17 cellular contexts compared by ENCODE assay signal in the genomic region with DNA sequence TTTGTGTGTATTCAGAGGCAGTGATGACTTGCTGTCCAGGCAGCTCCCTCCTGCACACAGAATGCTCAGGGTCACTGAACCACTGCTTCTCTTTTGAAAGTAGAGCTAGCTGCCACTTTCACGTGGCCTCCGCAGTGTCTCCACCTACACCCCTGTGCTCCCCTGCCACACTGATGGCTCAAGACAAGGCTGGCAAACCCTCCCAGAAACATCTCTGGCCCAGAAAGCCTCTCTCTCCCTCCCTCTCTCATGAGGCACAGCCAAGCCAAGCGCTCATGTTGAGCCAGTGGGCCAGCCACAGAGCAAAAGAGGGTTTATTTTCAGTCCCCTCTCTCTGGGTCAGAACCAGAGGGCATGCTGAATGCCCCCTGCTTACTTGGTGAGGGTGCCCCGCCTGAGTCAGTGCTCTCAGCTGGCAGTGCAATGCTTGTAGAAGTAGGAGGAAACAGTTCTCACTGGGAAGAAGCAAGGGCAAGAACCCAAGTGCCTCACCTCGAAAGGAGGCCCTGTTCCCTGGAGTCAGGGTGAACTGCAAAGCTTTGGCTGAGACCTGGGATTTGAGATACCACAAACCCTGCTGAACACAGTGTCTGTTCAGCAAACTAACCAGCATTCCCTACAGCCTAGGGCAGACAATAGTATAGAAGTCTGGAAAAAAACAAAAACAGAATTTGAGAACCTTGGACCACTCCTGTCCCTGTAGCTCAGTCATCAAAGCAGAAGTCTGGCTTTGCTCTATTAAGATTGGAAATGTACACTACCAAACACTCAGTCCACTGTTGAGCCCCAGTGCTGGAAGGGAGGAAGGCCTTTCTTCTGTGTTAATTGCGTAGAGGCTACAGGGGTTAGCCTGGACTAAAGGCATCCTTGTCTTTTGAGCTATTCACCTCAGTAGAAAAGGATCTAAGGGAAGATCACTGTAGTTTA. TPM values are rescaled to one million over a fixed set of nuclear protein-coding genes. Genes with fewer than 3 reads are reported as not detected.
DNase-seq lines count a peak whose midpoint lies in the region; ATAC-seq, FAIRE-seq and TF ChIP-seq lines count a peak whose summit lies in the region.
"Had no signal": no experiment of that assay in that cellular context is flagged by ENCODE, and none has a peak within 500 bp of the region (broad histone marks: within the 10 kb centered on the region; RNA-seq: fewer than 3 reads in every experiment).

No MANE protein-coding gene starts in this region.

- no peaks in the 10 kb centered on the region for H3K9me3 ChIP-seq in A549
- H3K9me3 ChIP-seq in IMR-90 (ENCODE audit: control insufficient read depth, insufficient read depth, low read length) = no peaks in the 10 kb centered on the region
- no peaks in the 10 kb centered on the region for H3K9me3 ChIP-seq in neural progenitor cell (ENCODE audit: low read depth)
- H3K9me3 ChIP-seq: BLaER1, tibial nerve had no signal

- H3K4me1 ChIP-seq in A549 = peaks cover 87% of the 10 kb centered on the region
- peaks cover 5% of the 10 kb centered on the region; the same call in 1 of the 2 replicates for H3K4me1 ChIP-seq in IMR-90 (ENCODE audit: control insufficient read depth, insufficient read depth, low read length)
- H3K4me1 ChIP-seq in neural progenitor cell = peaks cover 5% of the 10 kb centered on the region

- 60% methylated on average over 6 of the region's 6 CpGs for WGBS in A549 (ENCODE audit: missing lambda C conversion rate)
- 80% methylated on average over 1 of the region's 6 CpGs; no CpG with 5 or more reads in 1 of the 2 experiments for WGBS in IMR-90 (ENCODE audit: extremely low coverage in 2 of 2, insufficient read length in 1 of 2), 2 experiments

- H3K27me3 Mint-ChIP-seq in dendritic cell treated with granulocyte-macrophage colony-stimulating factor and Interleukin-4, amounts not matched to agents 40 ng/mL and 50 ng/mL, for 4 days = no peaks in the 10 kb centered on the region
- H3K27me3 Mint-ChIP-seq in neural progenitor cell (ENCODE audit: insufficient read depth, low read depth) = peaks cover 5% of the 10 kb centered on the region

- no peak overlapping the region for H2AK5ac ChIP-seq in IMR-90 (ENCODE audit: low read depth, low read length)

- TF ChIP-seq POLR2A in A549 (IDR thresholded peaks at IDR 0.05; ENCODE audit: low read length) = no peak
- no peak for TF ChIP-seq POLR2A in IMR-90 (IDR thresholded peaks at IDR 0.05; ENCODE audit: low read depth, low read length)

- no peak overlapping the region for H3K18ac ChIP-seq in IMR-90 (ENCODE audit: low read depth, low read length)

- no peak overlapping the region for H2BK120ac ChIP-seq in IMR-90 (ENCODE audit: low read depth, low read length)

- no peak overlapping the region for H3K4ac ChIP-seq in IMR-90 (ENCODE audit: low read depth, low read length)

- no peaks in the 10 kb centered on the region for H3K9me3 Mint-ChIP-seq in dendritic cell treated with granulocyte-macrophage colony-stimulating factor and Interleukin-4, amounts not matched to agents 40 ng/mL and 50 ng/mL, for 4 days
- H3K9me3 Mint-ChIP-seq in neural progenitor cell = no peaks in the 10 kb centered on the region

- H4K8ac ChIP-seq in IMR-90 (ENCODE audit: low read depth in 2 of 2, low read length in 2 of 2) = no peak overlapping the region

- TF ChIP-seq RAD21 in A549 (conservative IDR thresholded peaks at IDR 0.05 in 1 of 2, IDR thresholded peaks at IDR 0.05 in 1 of 2) = no peak
- no peak for TF ChIP-seq RAD21 in IMR-90 (IDR thresholded peaks at IDR 0.05; ENCODE audit: low read length)

- intact Hi-C loops in IMR-90 (cut with micrococcal nuclease) = no loop called here
- intact Hi-C loops in dendritic cell treated with granulocyte-macrophage colony-stimulating factor and Interleukin-4, amounts not matched to agents 40 ng/mL and 50 ng/mL, for 4 days (cut with micrococcal nuclease) = no loop called here

- no TSS peak for BruUV-seq in IMR-90 (replicated peaks; lab: Mats Ljungman, UMichigan)

- H3K23ac ChIP-seq in IMR-90 (ENCODE audit: low read depth, low read length) = no peak overlapping the region

- no peak overlapping the region for H3K56ac ChIP-seq in IMR-90 (ENCODE audit: extremely low read depth, insufficient read depth, low read length)

- H3K27ac ChIP-seq in A549 = peak overlapping the region; percentile 61 to 90
- no peak overlapping the region for H3K27ac ChIP-seq in IMR-90 (ENCODE audit: insufficient read depth, low read length)
- H3K27ac ChIP-seq in neural progenitor cell = peak overlapping the region; percentile 79
- H3K27ac ChIP-seq: BLaER1 had no signal

- H2BK5ac ChIP-seq in IMR-90 (ENCODE audit: low read depth, low read length, poor library complexity, severe bottlenecking) = no peak overlapping the region

- H4K20me1 ChIP-seq in IMR-90 (ENCODE audit: insufficient read depth, low read length) = 0 out of 2 replicates have a peak, but pooled peaks cover 7% of the 10 kb centered on the region
- peaks cover 59% of the 10 kb centered on the region for H4K20me1 ChIP-seq in neural progenitor cell (ENCODE audit: low read depth)

- H3K4me2 ChIP-seq in A549 = peak overlapping the region; percentile 64
- no peak overlapping the region for H3K4me2 ChIP-seq in IMR-90 (ENCODE audit: low read depth, low read length)
- H3K4me2 ChIP-seq in neural progenitor cell = no peak overlapping the region
- H3K4me2 ChIP-seq: BLaER1 had no signal

- no peak overlapping the region for H3K4me3 ChIP-seq in A549
- no peak overlapping the region for H3K4me3 ChIP-seq in IMR-90 (ENCODE audit: insufficient read depth, low read depth, low read length)
- H3K4me3 ChIP-seq in neural progenitor cell = no peak overlapping the region
- H3K4me3 ChIP-seq: BLaER1, tibial nerve had no signal

- H3K79me1 ChIP-seq in IMR-90 (ENCODE audit: low read depth in 1 of 2, low read length in 2 of 2) = no peaks in the 10 kb centered on the region

- H3K9ac ChIP-seq in IMR-90 (ENCODE audit: low read depth, low read length) = no peak overlapping the region
- peak overlapping the region; percentile 20 for H3K9ac ChIP-seq in neural progenitor cell
- H3K9ac ChIP-seq: BLaER1 had no signal

- no peak overlapping the region for H2AK9ac ChIP-seq in IMR-90 (replicated peaks; ENCODE audit: low read depth, low read length, poor library complexity)

- CTCF ChIA-PET in A549 (lab: Yijun Ruan, JAX) = interaction anchor here (0.5 to 5.1 kb wide), 4 partner anchors 11 to 336 kb away, joined by 3 to 27 read pairs (median 6); a partner anchor contains a TSS
- CTCF ChIA-PET in IMR-90 (lab: Yijun Ruan, JAX) = no interaction called here

- TF ChIP-seq EP300 in A549 (IDR thresholded peaks at IDR 0.05) = no peak

- peaks cover 27% of the 10 kb centered on the region for H3K36me3 ChIP-seq in IMR-90 (ENCODE audit: control insufficient read depth, insufficient read depth, low read length)
- peaks cover 16% of the 10 kb centered on the region for H3K36me3 ChIP-seq in neural progenitor cell

- no peak for TF ChIP-seq CTCF in A549 (IDR thresholded peaks at IDR 0.05)
- no peak for TF ChIP-seq CTCF in IMR-90 (conservative IDR thresholded peaks at IDR 0.05; ENCODE audit: low read depth, low read length)
- no peak for TF ChIP-seq CTCF in neural progenitor cell (IDR thresholded peaks at IDR 0.05)

- H4K91ac ChIP-seq in IMR-90 (ENCODE audit: insufficient read depth, low read depth, low read length) = no peak overlapping the region

- H3K79me2 ChIP-seq in neural progenitor cell (ENCODE audit: low read depth) = peaks cover 28% of the 10 kb centered on the region

- H2BK20ac ChIP-seq in IMR-90 (ENCODE audit: low read depth, low read length) = no peak overlapping the region

- H2BK15ac ChIP-seq in IMR-90 (ENCODE audit: low read depth, low read length) = no peak overlapping the region

- POLR2A ChIA-PET in A549 (lab: Yijun Ruan, JAX) (interaction anchor here (0.8 to 3.3 kb wide), 4 partner anchors 10 to 16 kb away, joined by 3 to 42 read pairs (median 8); a partner anchor contains a TSS), IMR-90 (lab: Charles Lee; ENCODE audit: unreplicated experiment) (no interaction called here)

- H3K9me1 ChIP-seq in IMR-90 (ENCODE audit: insufficient read depth, low read length) = 0 out of 2 replicates have a peak, but pooled peaks cover 3% of the 10 kb centered on the region

- peaks cover 60% of the 10 kb centered on the region for H3K36me3 Mint-ChIP-seq in dendritic cell treated with granulocyte-macrophage colony-stimulating factor and Interleukin-4, amounts not matched to agents 40 ng/mL and 50 ng/mL, for 4 days (ENCODE audit: low read depth)
- peaks cover 43% of the 10 kb centered on the region for H3K36me3 Mint-ChIP-seq in neural progenitor cell

- H3K27ac Mint-ChIP-seq in dendritic cell treated with granulocyte-macrophage colony-stimulating factor and Interleukin-4, amounts not matched to agents 40 ng/mL and 50 ng/mL, for 4 days = peak overlapping the region; percentile 43
- H3K27ac Mint-ChIP-seq in neural progenitor cell = no peak overlapping the region

- dilution Hi-C loops in IMR-90 (cut with HindIII; ENCODE audit: low sequenced_read_pairs, unreplicated experiment) = no loop called here

- ATAC-seq in A549 = peak; percentile 4 to 10; a peak in 5 of 6 replicates
- peak; percentile 35; the same call in 1 of the 2 replicates for ATAC-seq in IMR-90 (ENCODE audit: low read depth)

- no peak for FAIRE-seq in A549 (lab: Jason Lieb, UNC)

- H3K4me3 Mint-ChIP-seq in dendritic cell treated with granulocyte-macrophage colony-stimulating factor and Interleukin-4, amounts not matched to agents 40 ng/mL and 50 ng/mL, for 4 days = no peak overlapping the region
- H3K4me3 Mint-ChIP-seq in neural progenitor cell = no peak overlapping the region

- peaks cover 54% of the 10 kb centered on the region for H3K4me1 Mint-ChIP-seq in dendritic cell treated with granulocyte-macrophage colony-stimulating factor and Interleukin-4, amounts not matched to agents 40 ng/mL and 50 ng/mL, for 4 days (ENCODE audit: low read depth)
- peaks cover 35% of the 10 kb centered on the region for H3K4me1 Mint-ChIP-seq in neural progenitor cell

- in situ Hi-C loops in IMR-90 (cut with MboI; ENCODE audit: low sequenced_read_pairs) = no loop called here

- H3K27me3 ChIP-seq in IMR-90 (ENCODE audit: control insufficient read depth, insufficient read depth, low read length) = no peaks in the 10 kb centered on the region
- H3K27me3 ChIP-seq in neural progenitor cell = no peaks in the 10 kb centered on the region
- H3K27me3 ChIP-seq: BLaER1, tibial nerve had no signal

- no peak overlapping the region for H3K14ac ChIP-seq in IMR-90 (replicated peaks; ENCODE audit: low read depth, low read length)

- H4K5ac ChIP-seq in IMR-90 (ENCODE audit: low read depth, low read length) = no peak overlapping the region

- no peak overlapping the region for H2AFZ ChIP-seq in IMR-90 (replicated peaks; ENCODE audit: low read length, poor library complexity)
- no peak overlapping the region for H2AFZ ChIP-seq in neural progenitor cell (replicated peaks)

- peaks cover 75% of the 10 kb centered on the region for H3F3A ChIP-seq in neural progenitor cell (ENCODE audit: low read depth)

- DNase-seq in A549 (ENCODE audit: low read depth in 1 of 2, low spot score in 1 of 2) = no peak
- no peak for DNase-seq in IMR-90
- no peak for DNase-seq in neural progenitor cell (ENCODE audit: low spot score)
- DNase-seq in amniotic stem cell (lab: John Stamatoyannopoulos, UW) = no peak
- no peak for DNase-seq in DMS153 (lab: John Stamatoyannopoulos, UW)
- DNase-seq in NCI-H1092 (lab: John Stamatoyannopoulos, UW) = no peak
- no peak for DNase-seq in T-helper 9 cell
- DNase-seq: activated T-cell treated with anti-CD3 and anti-CD28 coated beads for 4 hours, GOT3, NCI-H2081, OCI-M1, T1000 had no signal

RNA-seq across cellular contexts. Expression of a gene that starts 15.8 kb away (rescaled TPM):
- 329 and 348 TPM in 2 replicates for polyA plus RNA-seq in A549 (2011; rRNA removed)
- polyA plus RNA-seq in A549 (2012; cell fraction: cytosol; rRNA removed) = 66.6 and 81.4 TPM in 2 replicates
- 73.4 and 80.0 TPM in 2 replicates for polyA plus RNA-seq in A549 (2012; cell fraction: nucleus; rRNA removed)
- polyA plus RNA-seq in A549 (2017; fragmentation: RNase III; extraction: RNeasy Plus Mini Kit Qiagen cat#74134 plus additional on column Dnase treatment) = 157 to 496 TPM (median 416 TPM) in 3 replicates
- polyA minus RNA-seq in A549 (2011; rRNA and poly(A)+ RNA removed) = 331 and 353 TPM in 2 replicates
- total RNA-seq in IMR-90 (2012; rRNA removed) = 49.2 and 50.7 TPM in 2 replicates
- polyA plus RNA-seq in IMR-90 (2012; rRNA removed) = 56.6 and 65.1 TPM in 2 replicates
- 31.2 and 34.4 TPM in 2 replicates for polyA plus RNA-seq in IMR-90 (2012; cell fraction: cytosol; rRNA removed)
- 9.7 and 25.2 TPM in 2 replicates for polyA plus RNA-seq in IMR-90 (2012; cell fraction: nucleus; rRNA removed; ENCODE audit: low replicate concordance)
- total RNA-seq in neural progenitor cell (ENCODE audit: low replicate concordance) = 448 and 468 TPM in 2 replicates

RNA-seq across cellular contexts. Expression of a gene that starts 32.8 kb away (rescaled TPM):
- 0.06 and 0.26 TPM in 2 replicates for polyA plus RNA-seq in A549 (2011; rRNA removed)
- 0.01 TPM in 1 of 2 replicates, not detected in the other for polyA plus RNA-seq in A549 (2012; cell fraction: cytosol; rRNA removed)
- polyA plus RNA-seq in A549 (2012; cell fraction: nucleus; rRNA removed) = 0.04 TPM in 1 of 2 replicates, not detected in the other
- 0.08 to 0.11 TPM (median 0.10 TPM) in 3 replicates for polyA plus RNA-seq in A549 (2017; fragmentation: RNase III; extraction: RNeasy Plus Mini Kit Qiagen cat#74134 plus additional on column Dnase treatment)
- polyA minus RNA-seq in A549 (2011; rRNA and poly(A)+ RNA removed) = 0.24 TPM in 1 of 2 replicates, not detected in the other
- total RNA-seq in IMR-90 (2012; rRNA removed) = not detected in 2 replicates
- not detected in 2 replicates for polyA plus RNA-seq in IMR-90 (2012; rRNA removed)
- polyA plus RNA-seq in IMR-90 (2012; cell fraction: cytosol; rRNA removed) = not detected in 2 replicates
- not detected in 2 replicates for polyA plus RNA-seq in IMR-90 (2012; cell fraction: nucleus; rRNA removed; ENCODE audit: low replicate concordance)
- not detected in 2 replicates for total RNA-seq in neural progenitor cell (ENCODE audit: low replicate concordance)
- total RNA-seq: fibroblast of villous mesenchyme, pulmonary artery endothelial cell had no signal
